In the genomic region with DNA sequence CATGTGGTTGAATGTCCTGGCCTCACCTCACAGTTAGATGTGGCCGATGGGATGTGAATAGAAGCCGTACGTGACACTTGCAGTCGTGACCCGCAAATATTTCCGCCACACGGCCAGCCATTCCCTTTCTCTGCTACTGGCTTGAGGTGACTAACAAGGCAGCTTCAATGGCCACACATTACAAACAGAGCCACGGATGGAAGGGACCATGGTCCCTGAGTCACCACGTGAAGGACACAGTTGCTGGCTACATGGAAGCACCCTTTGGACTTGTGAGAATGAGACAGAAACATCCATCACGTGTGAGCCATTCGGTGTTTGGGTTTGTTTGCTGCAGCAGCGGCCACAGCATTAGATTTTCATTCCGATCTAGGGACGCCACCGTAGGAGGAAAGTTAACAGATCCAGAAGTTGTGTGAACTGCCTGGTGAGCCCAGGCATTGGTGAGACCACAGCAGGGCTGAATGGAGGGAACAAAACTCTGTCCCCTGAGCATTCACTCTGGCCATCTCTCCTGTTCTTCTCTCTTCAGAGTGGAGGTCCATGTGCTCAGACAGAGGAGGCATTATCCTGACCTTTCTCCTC, we compare ENCODE assay signal across 1 cellular context.
A peak's percentile ranks its signal among the peaks of the same experiment; 100 is the strongest.
TF ChIP-seq lines count a peak whose summit lies in the region.

No MANE protein-coding gene starts in this region.

TF ChIP-seq in HepG2, 621 proteins besides CTCF, POLR2A, EP300 and RAD21 (continued from another document and continues in another):
- TF ChIP-seq, protein P1, sequence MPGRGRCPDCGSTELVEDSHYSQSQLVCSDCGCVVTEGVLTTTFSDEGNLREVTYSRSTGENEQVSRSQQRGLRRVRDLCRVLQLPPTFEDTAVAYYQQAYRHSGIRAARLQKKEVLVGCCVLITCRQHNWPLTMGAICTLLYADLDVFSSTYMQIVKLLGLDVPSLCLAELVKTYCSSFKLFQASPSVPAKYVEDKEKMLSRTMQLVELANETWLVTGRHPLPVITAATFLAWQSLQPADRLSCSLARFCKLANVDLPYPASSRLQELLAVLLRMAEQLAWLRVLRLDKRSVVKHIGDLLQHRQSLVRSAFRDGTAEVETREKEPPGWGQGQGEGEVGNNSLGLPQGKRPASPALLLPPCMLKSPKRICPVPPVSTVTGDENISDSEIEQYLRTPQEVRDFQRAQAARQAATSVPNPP (CRISPR knock-in tag; IDR thresholded peaks at IDR 0.05), result no peak
- TF ChIP-seq HIVEP1 (CRISPR knock-in tag; IDR thresholded peaks at IDR 0.05) (no peak), SOX5 (CRISPR knock-in tag; IDR thresholded peaks at IDR 0.05; ENCODE audit: borderline replicate concordance) (peak; percentile 90), ZHX1 (CRISPR knock-in tag; IDR thresholded peaks at IDR 0.05; ENCODE audit: low read depth) (no peak), SP2 (CRISPR knock-in tag; IDR thresholded peaks at IDR 0.05) (no peak), ZFP1 (CRISPR knock-in tag; IDR thresholded peaks at IDR 0.05) (peak; percentile 41; the same call in 1 of the 2 replicates), HOXA9 (CRISPR knock-in tag; IDR thresholded peaks at IDR 0.05; ENCODE audit: borderline replicate concordance) (0 out of 2 replicates have a peak, but pooled peaks have one; percentile 42), ZNF337 (CRISPR knock-in tag; IDR thresholded peaks at IDR 0.05; ENCODE audit: borderline replicate concordance, low read depth) (no peak), ZNF556 (CRISPR knock-in tag; IDR thresholded peaks at IDR 0.05; ENCODE audit: borderline replicate concordance) (peak; percentile 57; the same call in 1 of the 2 replicates), HDAC2 (CRISPR knock-in tag; IDR thresholded peaks at IDR 0.05) (peak; percentile 72), ZFP37 (CRISPR knock-in tag; IDR thresholded peaks at IDR 0.05; ENCODE audit: borderline replicate concordance) (peak; percentile 82; the same call in 1 of the 2 replicates), ISL2 (CRISPR knock-in tag; IDR thresholded peaks at IDR 0.05) (no peak), ZNF710 (CRISPR knock-in tag; IDR thresholded peaks at IDR 0.05; ENCODE audit: borderline replicate concordance) (no peak), NCOR1 (IDR thresholded peaks at IDR 0.05; ENCODE audit: borderline replicate concordance, low read length) (no peak; the same call in 1 of the 2 replicates), SMAD3 (CRISPR knock-in tag; IDR thresholded peaks at IDR 0.05) (peak; percentile 82; the same call in 1 of the 2 replicates), BHLHE40 (IDR thresholded peaks at IDR 0.05; ENCODE audit: low read length) (peak; percentile 97), IRF9 (CRISPR knock-in tag; IDR thresholded peaks at IDR 0.05; ENCODE audit: borderline replicate concordance) (peak; percentile 93), TCF7L2 (IDR thresholded peaks at IDR 0.05; ENCODE audit: low read depth, low read length) (no peak), MAX (IDR thresholded peaks at IDR 0.05) (peak; percentile 96), ZNF839 (CRISPR knock-in tag; IDR thresholded peaks at IDR 0.05; ENCODE audit: borderline replicate concordance) (no peak), ZNF589 (CRISPR knock-in tag; conservative IDR thresholded peaks at IDR 0.05) (peak; percentile 60; the same call in 1 of the 2 replicates), ZSCAN5A (CRISPR knock-in tag; IDR thresholded peaks at IDR 0.05; ENCODE audit: borderline replicate concordance) (no peak), ZNF350 (CRISPR knock-in tag; IDR thresholded peaks at IDR 0.05; ENCODE audit: borderline replicate concordance, low read depth) (peak; percentile 49; the same call in 1 of the 2 replicates), ARID3A (IDR thresholded peaks at IDR 0.05; ENCODE audit: low read depth, low read length) (no peak), NBN (conservative IDR thresholded peaks at IDR 0.05) (no peak), HOXA7 (CRISPR knock-in tag; IDR thresholded peaks at IDR 0.05) (no peak), NAIF1 (CRISPR knock-in tag; IDR thresholded peaks at IDR 0.05; ENCODE audit: borderline replicate concordance) (no peak), SYNCRIP (IDR thresholded peaks at IDR 0.05; ENCODE audit: insufficient read depth, low read depth, low read length) (no peak), ZIK1 (CRISPR knock-in tag; IDR thresholded peaks at IDR 0.05; ENCODE audit: borderline replicate concordance, low read depth) (no peak), MBNL3 (CRISPR knock-in tag; conservative IDR thresholded peaks at IDR 0.05) (no peak), ZNF430 (CRISPR knock-in tag; IDR thresholded peaks at IDR 0.05) (peak; percentile 57; the same call in 1 of the 2 replicates)
- TF ChIP-seq, protein P2, sequence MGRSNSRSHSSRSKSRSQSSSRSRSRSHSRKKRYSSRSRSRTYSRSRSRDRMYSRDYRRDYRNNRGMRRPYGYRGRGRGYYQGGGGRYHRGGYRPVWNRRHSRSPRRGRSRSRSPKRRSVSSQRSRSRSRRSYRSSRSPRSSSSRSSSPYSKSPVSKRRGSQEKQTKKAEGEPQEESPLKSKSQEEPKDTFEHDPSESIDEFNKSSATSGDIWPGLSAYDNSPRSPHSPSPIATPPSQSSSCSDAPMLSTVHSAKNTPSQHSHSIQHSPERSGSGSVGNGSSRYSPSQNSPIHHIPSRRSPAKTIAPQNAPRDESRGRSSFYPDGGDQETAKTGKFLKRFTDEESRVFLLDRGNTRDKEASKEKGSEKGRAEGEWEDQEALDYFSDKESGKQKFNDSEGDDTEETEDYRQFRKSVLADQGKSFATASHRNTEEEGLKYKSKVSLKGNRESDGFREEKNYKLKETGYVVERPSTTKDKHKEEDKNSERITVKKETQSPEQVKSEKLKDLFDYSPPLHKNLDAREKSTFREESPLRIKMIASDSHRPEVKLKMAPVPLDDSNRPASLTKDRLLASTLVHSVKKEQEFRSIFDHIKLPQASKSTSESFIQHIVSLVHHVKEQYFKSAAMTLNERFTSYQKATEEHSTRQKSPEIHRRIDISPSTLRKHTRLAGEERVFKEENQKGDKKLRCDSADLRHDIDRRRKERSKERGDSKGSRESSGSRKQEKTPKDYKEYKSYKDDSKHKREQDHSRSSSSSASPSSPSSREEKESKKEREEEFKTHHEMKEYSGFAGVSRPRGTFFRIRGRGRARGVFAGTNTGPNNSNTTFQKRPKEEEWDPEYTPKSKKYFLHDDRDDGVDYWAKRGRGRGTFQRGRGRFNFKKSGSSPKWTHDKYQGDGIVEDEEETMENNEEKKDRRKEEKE (IDR thresholded peaks at IDR 0.05), result no peak
- TF ChIP-seq, protein P3, sequence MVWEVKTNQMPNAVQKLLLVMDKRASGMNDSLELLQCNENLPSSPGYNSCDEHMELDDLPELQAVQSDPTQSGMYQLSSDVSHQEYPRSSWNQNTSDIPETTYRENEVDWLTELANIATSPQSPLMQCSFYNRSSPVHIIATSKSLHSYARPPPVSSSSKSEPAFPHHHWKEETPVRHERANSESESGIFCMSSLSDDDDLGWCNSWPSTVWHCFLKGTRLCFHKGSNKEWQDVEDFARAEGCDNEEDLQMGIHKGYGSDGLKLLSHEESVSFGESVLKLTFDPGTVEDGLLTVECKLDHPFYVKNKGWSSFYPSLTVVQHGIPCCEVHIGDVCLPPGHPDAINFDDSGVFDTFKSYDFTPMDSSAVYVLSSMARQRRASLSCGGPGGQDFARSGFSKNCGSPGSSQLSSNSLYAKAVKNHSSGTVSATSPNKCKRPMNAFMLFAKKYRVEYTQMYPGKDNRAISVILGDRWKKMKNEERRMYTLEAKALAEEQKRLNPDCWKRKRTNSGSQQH (CRISPR knock-in tag; IDR thresholded peaks at IDR 0.05; ENCODE audit: low read depth), result 0 out of 2 replicates have a peak, but pooled peaks have one; percentile 39
- TF ChIP-seq, protein P4, sequence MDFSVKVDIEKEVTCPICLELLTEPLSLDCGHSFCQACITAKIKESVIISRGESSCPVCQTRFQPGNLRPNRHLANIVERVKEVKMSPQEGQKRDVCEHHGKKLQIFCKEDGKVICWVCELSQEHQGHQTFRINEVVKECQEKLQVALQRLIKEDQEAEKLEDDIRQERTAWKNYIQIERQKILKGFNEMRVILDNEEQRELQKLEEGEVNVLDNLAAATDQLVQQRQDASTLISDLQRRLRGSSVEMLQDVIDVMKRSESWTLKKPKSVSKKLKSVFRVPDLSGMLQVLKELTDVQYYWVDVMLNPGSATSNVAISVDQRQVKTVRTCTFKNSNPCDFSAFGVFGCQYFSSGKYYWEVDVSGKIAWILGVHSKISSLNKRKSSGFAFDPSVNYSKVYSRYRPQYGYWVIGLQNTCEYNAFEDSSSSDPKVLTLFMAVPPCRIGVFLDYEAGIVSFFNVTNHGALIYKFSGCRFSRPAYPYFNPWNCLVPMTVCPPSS (IDR thresholded peaks at IDR 0.05), result no peak
- TF ChIP-seq, protein P5, sequence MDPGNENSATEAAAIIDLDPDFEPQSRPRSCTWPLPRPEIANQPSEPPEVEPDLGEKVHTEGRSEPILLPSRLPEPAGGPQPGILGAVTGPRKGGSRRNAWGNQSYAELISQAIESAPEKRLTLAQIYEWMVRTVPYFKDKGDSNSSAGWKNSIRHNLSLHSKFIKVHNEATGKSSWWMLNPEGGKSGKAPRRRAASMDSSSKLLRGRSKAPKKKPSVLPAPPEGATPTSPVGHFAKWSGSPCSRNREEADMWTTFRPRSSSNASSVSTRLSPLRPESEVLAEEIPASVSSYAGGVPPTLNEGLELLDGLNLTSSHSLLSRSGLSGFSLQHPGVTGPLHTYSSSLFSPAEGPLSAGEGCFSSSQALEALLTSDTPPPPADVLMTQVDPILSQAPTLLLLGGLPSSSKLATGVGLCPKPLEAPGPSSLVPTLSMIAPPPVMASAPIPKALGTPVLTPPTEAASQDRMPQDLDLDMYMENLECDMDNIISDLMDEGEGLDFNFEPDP (CRISPR knock-in tag; conservative IDR thresholded peaks at IDR 0.05), result no peak
